Comparison of ENCODE assay signal across 8 cellular contexts in the genomic region with DNA sequence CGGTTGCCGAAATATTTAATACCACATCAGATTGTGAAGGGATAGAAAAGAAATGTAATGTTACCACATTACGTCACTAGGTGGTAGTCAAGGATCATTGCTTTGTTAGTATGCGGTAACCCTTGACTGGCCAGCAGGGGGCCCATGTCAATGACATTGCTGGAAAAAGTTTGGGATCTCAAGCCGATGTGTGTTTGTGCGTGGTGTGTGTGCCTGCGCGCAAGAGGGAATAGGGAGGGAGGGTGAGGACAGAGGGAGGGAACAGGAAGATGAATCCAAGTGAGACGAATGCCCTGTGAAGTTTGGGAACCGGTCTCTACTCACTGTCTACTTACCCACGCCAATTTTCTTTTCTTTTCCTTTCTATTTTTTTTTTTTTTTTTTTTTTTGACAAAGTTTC. TPM values are rescaled to one million over a fixed set of nuclear protein-coding genes. Genes with fewer than 3 reads are reported as not detected.
DNase-seq lines count a peak whose midpoint lies in the region; ATAC-seq, FAIRE-seq and TF ChIP-seq lines count a peak whose summit lies in the region.

No MANE protein-coding gene starts in this region.

- no peak overlapping the region for H4K5ac ChIP-seq in H1 (ENCODE audit: insufficient read length, low read depth, low read length)

- no peak overlapping the region for H3K14ac ChIP-seq in H1 (ENCODE audit: insufficient read length)

- H3K27ac Mint-ChIP-seq in CD8-positive, alpha-beta memory T cell = peak overlapping the region in 3 of 8 donors; percentile 17 to 52 (median 43)

- no peak overlapping the region for H2BK15ac ChIP-seq in H1 (ENCODE audit: low read length)

- H3K4me2 ChIP-seq in H1 (ENCODE audit: insufficient read depth in 1 of 2, low read depth in 2 of 2, low read length in 2 of 2) = peak overlapping the region in 1 of 2 experiments; percentile 55; a peak in 3 of 4 replicates

- no peak overlapping the region for H2BK5ac ChIP-seq in H1 (ENCODE audit: low read depth, low read length)

- no peak overlapping the region for H3K18ac ChIP-seq in H1 (ENCODE audit: extremely low read depth, low read length)

- H3K23ac ChIP-seq in H1 (ENCODE audit: insufficient read length) = no peak overlapping the region

- peak; percentile 93 for ATAC-seq in GM19438 (IDR thresholded peaks at IDR 0.05; ENCODE audit: low read depth, unreplicated experiment)
- peak; percentile 91 for ATAC-seq in HG03521 (IDR thresholded peaks at IDR 0.05; ENCODE audit: unreplicated experiment)

- no peak; a peak in 1 of 3 replicates for TF ChIP-seq EP300 in H1 (IDR thresholded peaks at IDR 0.05; ENCODE audit: borderline replicate concordance in 1 of 2, low read depth in 2 of 2, low read length in 2 of 2)

- no peak overlapping the region for H3K27ac ChIP-seq in CD8-positive, alpha-beta memory T cell (ENCODE audit: low read depth, low read length)
- H3K27ac ChIP-seq in H1 (ENCODE audit: low read depth, low read length) = no peak overlapping the region

- H3K36me3 ChIP-seq in CD8-positive, alpha-beta memory T cell (ENCODE audit: insufficient read depth, low read length) = no peaks in the 10 kb centered on the region
- H3K36me3 ChIP-seq in H1 (ENCODE audit: control insufficient read depth in 2 of 4, insufficient read depth in 4 of 4, low read length in 3 of 4) = no peaks in the 10 kb centered on the region

- no peak overlapping the region for H3K9ac ChIP-seq in H1 (replicated peaks in 1 of 4; ENCODE audit: extremely low read depth in 1 of 4, low read depth in 3 of 4, low read length in 3 of 4)

- H3K4me1 ChIP-seq in CD8-positive, alpha-beta memory T cell (ENCODE audit: insufficient read depth, low read length) = no peaks in the 10 kb centered on the region
- peaks cover 2 to 8% (median 7%) of the 10 kb centered on the region in 4 experiments; a peak in 4 of 7 replicates for H3K4me1 ChIP-seq in H1 (replicated peaks in 1 of 4; ENCODE audit: control insufficient read depth in 3 of 4, insufficient read depth in 4 of 4, low read length in 3 of 4)

- H2BK12ac ChIP-seq in H1 (ENCODE audit: low read depth, low read length) = no peak overlapping the region

- H3K27me3 ChIP-seq in CD8-positive, alpha-beta memory T cell (ENCODE audit: insufficient read depth, low read length, poor library complexity, severe bottlenecking) = no peaks in the 10 kb centered on the region
- H3K27me3 ChIP-seq in H1 (replicated peaks in 1 of 4; ENCODE audit: control insufficient read depth in 3 of 4, extremely low read depth in 1 of 4, insufficient read depth in 3 of 4, low read length in 3 of 4) = no peaks in the 10 kb centered on the region

- POLR2A ChIA-PET in CD8-positive, alpha-beta memory T cell (lab: Charles Lee) = no interaction called here
- POLR2A ChIA-PET in H1 (lab: Charles Lee; ENCODE audit: partially characterized antibody) = interaction anchor here (1.2 kb wide), 1 partner anchor 170 kb away, joined by 3 read pairs; a partner anchor contains a TSS

- H3K4me1 Mint-ChIP-seq in CD8-positive, alpha-beta memory T cell = peaks cover 5 to 7% (median 5%) of the 10 kb centered on the region in 3 donors

- H2AFZ ChIP-seq in H1 (ENCODE audit: low read length) = no peak overlapping the region

- H2BK20ac ChIP-seq in H1 (ENCODE audit: low read length) = no peak overlapping the region

- H2AK5ac ChIP-seq in H1 (ENCODE audit: low read depth, low read length) = no peak overlapping the region

- peak; percentile 98 for FAIRE-seq in H1 (lab: Jason Lieb, UNC)

- no peak overlapping the region for H3K4ac ChIP-seq in H1 (replicated peaks; ENCODE audit: insufficient read length, low read depth, low read length)

- no peaks in the 10 kb centered on the region for H3K79me1 ChIP-seq in H1 (ENCODE audit: low read depth, low read length)

- H2BK120ac ChIP-seq in H1 (replicated peaks; ENCODE audit: low read depth, low read length) = no peak overlapping the region

- peaks cover 10 to 23% of the 10 kb centered on the region in 2 donors for H3K27me3 Mint-ChIP-seq in CD8-positive, alpha-beta memory T cell

- H3K36me3 Mint-ChIP-seq in CD8-positive, alpha-beta memory T cell = peaks cover 0 to 7% (median 0%) of the 10 kb centered on the region in 3 donors

- no peaks in the 10 kb centered on the region for H4K20me1 ChIP-seq in H1 (replicated peaks in 1 of 2; ENCODE audit: control insufficient read depth in 1 of 2, insufficient read depth in 2 of 2, low read length in 2 of 2)

- H3K4me3 ChIP-seq in CD8-positive, alpha-beta memory T cell (ENCODE audit: low read length) = no peak overlapping the region
- H3K4me3 ChIP-seq in H1 (ENCODE audit: extremely low read depth in 1 of 4, insufficient read depth in 2 of 4, low read depth in 3 of 4, low read length in 4 of 4) = no peak overlapping the region

- no peaks in the 10 kb centered on the region for H3K23me2 ChIP-seq in H1 (ENCODE audit: low read depth, low read length)

- 24% methylated on average over 11 of the region's 11 CpGs; no CpG with 5 or more reads in 1 of the 2 experiments for WGBS in H1 (ENCODE audit: extremely low coverage in 1 of 2, insufficient coverage in 1 of 2, insufficient read length in 1 of 2, insufficient replicate concordance in 2 of 2, low coverage in 1 of 2, low lambda C conversion rate in 2 of 2, missing lambda C conversion rate in 1 of 2), 2 experiments

- H3K9me3 Mint-ChIP-seq in CD8-positive, alpha-beta memory T cell = peaks cover 0 to 14% (median 7%) of the 10 kb centered on the region in 5 donors

- H3K56ac ChIP-seq in H1 (replicated peaks; ENCODE audit: insufficient read length, low read depth, low read length) = no peak overlapping the region

- H4K8ac ChIP-seq in H1 (ENCODE audit: extremely low read depth, insufficient read depth, low read length) = peak overlapping the region; percentile 59; the same call in 1 of the 2 replicates

- TF ChIP-seq POLR2A in H1 (IDR thresholded peaks at IDR 0.05; ENCODE audit: control extremely low read depth in 1 of 2, low read depth in 2 of 2, low read length in 2 of 2) = no peak

- peak; percentile 93 to 96 for TF ChIP-seq RAD21 in H1 (IDR thresholded peaks at IDR 0.05 in 1 of 2, conservative IDR thresholded peaks at IDR 0.05 in 1 of 2; ENCODE audit: low read depth in 2 of 2, low read length in 2 of 2)

- H3K9me3 ChIP-seq in CD8-positive, alpha-beta memory T cell (ENCODE audit: low read length) = peaks cover 4% of the 10 kb centered on the region
- no peaks in the 10 kb centered on the region for H3K9me3 ChIP-seq in H1 (ENCODE audit: insufficient read depth in 2 of 2, low read depth in 1 of 2, low read length in 1 of 2)

- peak; percentile 57 to 100 (median 95) for TF ChIP-seq CTCF in H1 (IDR thresholded peaks at IDR 0.05; ENCODE audit: control extremely low read depth in 1 of 3, insufficient read depth in 1 of 3, low read depth in 1 of 3, low read length in 3 of 3)

- CTCF ChIA-PET in CD8-positive, alpha-beta memory T cell (lab: Charles Lee) = interaction anchor here (0.7 to 4.3 kb wide), 13 partner anchors 7 to 483 kb away, joined by 3 to 13 read pairs (median 4); a partner anchor contains a TSS
- CTCF ChIA-PET in H1 (lab: Charles Lee; ENCODE audit: partially characterized antibody) = interaction anchor here (0.6 to 3.4 kb wide), 59 partner anchors 9 to 833 kb away, joined by 3 to 29 read pairs (median 4); a partner anchor contains a TSS

- DNase-seq in CD8-positive, alpha-beta memory T cell = peak; percentile 24 to 67 (median 36)
- peak; percentile 74 for DNase-seq in NCI-H748 treated with DMSO at 0.1 percent for 48 hours (lab: John Stamatoyannopoulos, UW)
- peak; percentile 63 to 70 for DNase-seq in activated CD4-positive, alpha-beta T cell treated with anti-CD3 and anti-CD28 coated beads, Interleukin-2, amount 50 U/mL, for 48 hours
- DNase-seq in H1 (ENCODE audit: low read depth in 1 of 2, low spot score in 2 of 2) = peak; percentile 43 to 75
- peak; percentile 61 for DNase-seq in middle frontal gyrus (ENCODE audit: extremely low spot score, low spot score)
- DNase-seq in stimulated activated CD8-positive, alpha-beta memory T cell treated with anti-CD3 and anti-CD28 coated beads, Interleukin-7, amount 100 ng/mL, for 1 hour (ENCODE audit: low read depth in 2 of 2) = peak; percentile 10 to 13

- H4K91ac ChIP-seq in H1 (replicated peaks; ENCODE audit: insufficient read length, low read length) = no peak overlapping the region

- no peaks in the 10 kb centered on the region for H3K79me2 ChIP-seq in H1 (ENCODE audit: control insufficient read depth in 1 of 2, insufficient read depth in 2 of 2, low read length in 2 of 2)

- peak overlapping the region in 6 of 7 donors; percentile 3 to 90 (median 48) for H3K4me3 Mint-ChIP-seq in CD8-positive, alpha-beta memory T cell

TF ChIP-seq in H1, 55 proteins besides CTCF, POLR2A, EP300 and RAD21 (continues in another document):
- TF ChIP-seq RXRA (IDR thresholded peaks at IDR 0.05; ENCODE audit: insufficient read depth, low read depth, low read length) (no peak), CBX5 (IDR thresholded peaks at IDR 0.05; ENCODE audit: low read depth, low read length) (no peak), TCF12 (IDR thresholded peaks at IDR 0.05; ENCODE audit: low read depth, low read length) (no peak), YY1 (IDR thresholded peaks at IDR 0.05; ENCODE audit: low read depth, low read length) (no peak), BACH1 (IDR thresholded peaks at IDR 0.05; ENCODE audit: low read length) (peak; percentile 48; the same call in 1 of the 2 replicates)

RNA-seq across cellular contexts. Expression of a gene that starts 10.7 kb away (rescaled TPM):
- total RNA-seq in CD8-positive, alpha-beta memory T cell = not detected
- not detected for polyA plus RNA-seq in CD8-positive, alpha-beta memory T cell
- not detected in 2 replicates for total RNA-seq in H1 (2021; fragmentation: NEBNext Ultra II Directional; extraction: Animal tissue kit (Norgen Biotek cat#: 25700))
- not detected in 2 replicates for polyA plus RNA-seq in H1 (2011; rRNA removed)
- not detected for polyA plus RNA-seq in H1 (2011; cell fraction: cytosol; rRNA removed)
- polyA plus RNA-seq in H1 (2011; cell fraction: nucleus; rRNA removed) = not detected
- not detected in 4 replicates for polyA plus RNA-seq in H1 (2012, experiment 1 of 2)
- polyA plus RNA-seq in H1 (2012, experiment 2 of 2) = not detected
- not detected for polyA plus RNA-seq in H1 (2013, experiment 1 of 2)
- not detected for polyA plus RNA-seq in H1 (2013, experiment 2 of 2)
- not detected in 2 replicates for polyA minus RNA-seq in H1 (2011; rRNA and poly(A)+ RNA removed)
- polyA minus RNA-seq in H1 (2011; cell fraction: cytosol; rRNA and poly(A)+ RNA removed) = not detected
- not detected for polyA minus RNA-seq in H1 (2011; cell fraction: nucleus; rRNA and poly(A)+ RNA removed)

RNA-seq across cellular contexts. Expression of a gene that starts 45.7 kb away (rescaled TPM):
- total RNA-seq in CD8-positive, alpha-beta memory T cell = 10 to 100 TPM; 22.1 to 22.6 TPM
- polyA plus RNA-seq in CD8-positive, alpha-beta memory T cell = 16.6 TPM
- total RNA-seq in H1 (2021; fragmentation: NEBNext Ultra II Directional; extraction: Animal tissue kit (Norgen Biotek cat#: 25700)) = 21.4 and 24.1 TPM in 2 replicates
- polyA plus RNA-seq in H1 (2011; rRNA removed) = 11.9 and 22.4 TPM in 2 replicates
- 17.9 TPM for polyA plus RNA-seq in H1 (2011; cell fraction: cytosol; rRNA removed)
- 13.7 TPM for polyA plus RNA-seq in H1 (2011; cell fraction: nucleus; rRNA removed)
- 12.6 to 16.1 TPM (median 14.9 TPM) in 4 replicates for polyA plus RNA-seq in H1 (2012, experiment 1 of 2)
- polyA plus RNA-seq in H1 (2012, experiment 2 of 2) = 4.4 TPM
- 20.8 TPM for polyA plus RNA-seq in H1 (2013, experiment 1 of 2)
- polyA plus RNA-seq in H1 (2013, experiment 2 of 2) = 22.7 TPM
- polyA minus RNA-seq in H1 (2011; rRNA and poly(A)+ RNA removed) = 23.9 and 29.9 TPM in 2 replicates
- polyA minus RNA-seq in H1 (2011; cell fraction: cytosol; rRNA and poly(A)+ RNA removed) = 10.2 TPM
- polyA minus RNA-seq in H1 (2011; cell fraction: nucleus; rRNA and poly(A)+ RNA removed) = 28.3 TPM

Comparison
In these comparisons a context has a peak if more than half of its experiments do, and no peak if none do; other contexts are left out.
1. DNase-seq: peak in every context shown above with its lines; median percentile 74 in NCI-H748 treated with DMSO at 0.1 percent for 48 hours; 66 in activated CD4-positive, alpha-beta T cell treated with anti-CD3 and anti-CD28 coated beads, Interleukin-2, amount 50 U/mL, for 48 hours; 61 in middle frontal gyrus; 59 in H1; 36 in CD8-positive, alpha-beta memory T cell; 12 in stimulated activated CD8-positive, alpha-beta memory T cell treated with anti-CD3 and anti-CD28 coated beads, Interleukin-7, amount 100 ng/mL, for 1 hour.